17 cellular contexts compared by ENCODE assay signal in genomic region chr2:457287-457686, GRCh38.
"Had no signal": no experiment of that assay in that cellular context is flagged by ENCODE, and none has a peak within 500 bp of the region (broad histone marks: within the 10 kb centered on the region; RNA-seq: fewer than 3 reads in every experiment).

No MANE protein-coding gene starts in this region.

- H3K27ac Mint-ChIP-seq: nephron had no signal

- H3K27me3 ChIP-seq: body of pancreas, right lobe of liver had no signal

- DNase-seq: activated CD4-positive, alpha-beta T cell treated with anti-CD3 and anti-CD28 coated beads, Interleukin-2, amount 50 U/mL, for 4 hours; activated CD4-positive, CD25-positive, alpha-beta regulatory T cell; activated naive CD4-positive, alpha-beta T cell; body of pancreas; dermis blood vessel endothelial cell; foreskin fibroblast; lower lobe of right lung; right lobe of liver; small intestine; stimulated activated CD4-positive, alpha-beta T cell treated with anti-CD3 and anti-CD28 coated beads, Interleukin-15, amount 100 ng/mL, for 24 hours; stimulated activated CD4-positive, alpha-beta T cell treated with anti-CD3 and anti-CD28 coated beads, Interleukin-4, amount 100 ng/mL, for 1 hour; stimulated activated naive CD4-positive, alpha-beta T cell treated with Interleukin-2 at 50 U/mL for 16 hours; tibial artery had no signal

- ATAC-seq: body of pancreas, lower lobe of right lung, right lobe of liver had no signal

- H3K9me3 Mint-ChIP-seq: activated T-helper 1 cell treated with anti-CD3 and anti-CD28 coated beads, Interleukin-12 subunit alpha, Interleukin-12 subunit beta, Interleukin-2, Interleukin-4 antibody, amounts not matched to agents 30 ng/mL and 10 ng/mL and 1 ng/mL, durations not matched to agents 14 hours and 24 hours and 36 hours; nephron had no signal

- H3K4me3 Mint-ChIP-seq: activated T-helper 1 cell treated with anti-CD3 and anti-CD28 coated beads, Interleukin-12 subunit alpha, Interleukin-12 subunit beta, Interleukin-2, Interleukin-4 antibody, amounts not matched to agents 30 ng/mL and 10 ng/mL and 1 ng/mL, durations not matched to agents 14 hours and 24 hours and 36 hours; nephron had no signal

- H3K27ac ChIP-seq: body of pancreas, lower lobe of right lung, parathyroid adenoma, right lobe of liver, SK-N-MC, tibial artery had no signal

- H3K9me3 ChIP-seq: body of pancreas, lower lobe of right lung, right lobe of liver, tibial artery had no signal

- H3K4me3 ChIP-seq: body of pancreas, lower lobe of right lung, right lobe of liver, SK-N-MC, tibial artery had no signal

- H3K36me3 ChIP-seq: lower lobe of right lung, right lobe of liver, tibial artery had no signal

- H3K4me1 ChIP-seq: body of pancreas, parathyroid adenoma, right lobe of liver, tibial artery had no signal

- H3K9ac ChIP-seq: parathyroid adenoma had no signal
